In the genomic region with DNA sequence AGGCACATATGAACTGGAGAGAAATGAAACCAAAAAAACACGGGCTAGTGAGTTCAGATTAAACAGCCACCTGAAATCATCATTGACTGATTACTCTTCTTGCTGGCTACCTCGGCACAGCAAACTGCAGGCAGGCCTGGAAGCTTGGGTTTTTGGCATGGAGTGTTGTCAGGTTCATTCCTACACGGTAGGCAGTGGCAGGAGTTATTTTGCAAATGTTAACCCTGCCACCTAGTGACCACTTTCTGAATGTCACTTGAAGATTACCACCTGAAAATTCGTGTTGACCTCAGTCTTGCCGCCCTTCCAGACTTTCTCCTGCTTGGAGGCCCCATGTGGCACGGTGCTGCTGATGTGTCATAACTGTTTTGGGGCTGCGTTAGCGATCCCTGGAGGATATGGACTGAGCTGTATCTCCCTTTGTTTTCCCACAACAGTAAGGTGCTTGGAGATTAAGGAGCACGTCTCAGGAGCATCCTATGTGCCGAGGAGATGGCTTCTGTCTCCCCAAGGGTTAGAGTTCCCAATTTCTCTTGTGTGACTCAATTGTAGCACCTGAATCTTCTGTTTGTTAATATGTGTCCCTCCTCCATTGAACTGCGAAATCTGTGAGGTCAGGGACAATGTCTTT, we compare ENCODE assay signal across 1 cellular context.
A peak's percentile ranks its signal among the peaks of the same experiment; 100 is the strongest.
TF ChIP-seq lines count a peak whose summit lies in the region.

No MANE protein-coding gene starts in this region.

TF ChIP-seq in K562, 482 proteins besides CTCF, POLR2A, EP300 and RAD21 (continued from another document):
- no peak for TF ChIP-seq RBM17 (IDR thresholded peaks at IDR 0.05; ENCODE audit: borderline replicate concordance, low read depth, low read length)
- TF ChIP-seq MTA3 (IDR thresholded peaks at IDR 0.05; ENCODE audit: borderline replicate concordance), result no peak
- no peak for TF ChIP-seq HMG20A (CRISPR knock-in tag; conservative IDR thresholded peaks at IDR 0.05)
- no peak for TF ChIP-seq RBM25 (IDR thresholded peaks at IDR 0.05; ENCODE audit: low read depth, low read length, severe bottlenecking)
- TF ChIP-seq PREB (CRISPR knock-in tag; IDR thresholded peaks at IDR 0.05), result no peak
- peak in 1 of 2 experiments; percentile 18; a peak in 1 of 4 replicates for TF ChIP-seq MAZ (CRISPR knock-in tag; conservative IDR thresholded peaks at IDR 0.05 in 1 of 2, IDR thresholded peaks at IDR 0.05 in 1 of 2)
- TF ChIP-seq MYNN (IDR thresholded peaks at IDR 0.05), result no peak
- TF ChIP-seq MYNN (CRISPR knock-in tag; IDR thresholded peaks at IDR 0.05), result no peak
- TF ChIP-seq JUND (IDR thresholded peaks at IDR 0.05; ENCODE audit: borderline replicate concordance, low read depth, low read length), result no peak; the same call in 1 of the 2 replicates
- TF ChIP-seq JUND (tag; IDR thresholded peaks at IDR 0.05; ENCODE audit: borderline replicate concordance, low read depth, low read length), result no peak
- TF ChIP-seq PRMT5 (CRISPR knock-in tag; IDR thresholded peaks at IDR 0.05), result no peak
- TF ChIP-seq TOE1 (IDR thresholded peaks at IDR 0.05; ENCODE audit: borderline replicate concordance), result no peak
- no peak for TF ChIP-seq TOE1 (CRISPR knock-in tag; IDR thresholded peaks at IDR 0.05; ENCODE audit: borderline replicate concordance, low read depth)
- no peak for TF ChIP-seq MITF (IDR thresholded peaks at IDR 0.05)
- TF ChIP-seq PHB2 (IDR thresholded peaks at IDR 0.05; ENCODE audit: low read depth), result no peak
- peak; percentile 63 for TF ChIP-seq SMC3 (conservative IDR thresholded peaks at IDR 0.05; ENCODE audit: insufficient read depth, low read depth, low read length)
- no peak for TF ChIP-seq MCM2 (IDR thresholded peaks at IDR 0.05; ENCODE audit: low read depth)
- TF ChIP-seq FOXP1 (CRISPR knock-in tag; IDR thresholded peaks at IDR 0.05), result no peak
- no peak for TF ChIP-seq KAT7 (CRISPR knock-in tag; IDR thresholded peaks at IDR 0.05; ENCODE audit: borderline replicate concordance)
- no peak for TF ChIP-seq L3MBTL2 (IDR thresholded peaks at IDR 0.05)
- TF ChIP-seq ZBTB8A (IDR thresholded peaks at IDR 0.05; ENCODE audit: partially characterized antibody), result no peak
- TF ChIP-seq STAG1 (CRISPR knock-in tag; IDR thresholded peaks at IDR 0.05; ENCODE audit: borderline replicate concordance), result peak; percentile 25; the same call in 1 of the 2 replicates
- TF ChIP-seq XRCC3 (IDR thresholded peaks at IDR 0.05), result no peak
- no peak for TF ChIP-seq ZNF239 (CRISPR knock-in tag; IDR thresholded peaks at IDR 0.05)
- no peak for TF ChIP-seq PHF21A (IDR thresholded peaks at IDR 0.05; ENCODE audit: borderline replicate concordance, low read depth)
- TF ChIP-seq, protein P1, sequence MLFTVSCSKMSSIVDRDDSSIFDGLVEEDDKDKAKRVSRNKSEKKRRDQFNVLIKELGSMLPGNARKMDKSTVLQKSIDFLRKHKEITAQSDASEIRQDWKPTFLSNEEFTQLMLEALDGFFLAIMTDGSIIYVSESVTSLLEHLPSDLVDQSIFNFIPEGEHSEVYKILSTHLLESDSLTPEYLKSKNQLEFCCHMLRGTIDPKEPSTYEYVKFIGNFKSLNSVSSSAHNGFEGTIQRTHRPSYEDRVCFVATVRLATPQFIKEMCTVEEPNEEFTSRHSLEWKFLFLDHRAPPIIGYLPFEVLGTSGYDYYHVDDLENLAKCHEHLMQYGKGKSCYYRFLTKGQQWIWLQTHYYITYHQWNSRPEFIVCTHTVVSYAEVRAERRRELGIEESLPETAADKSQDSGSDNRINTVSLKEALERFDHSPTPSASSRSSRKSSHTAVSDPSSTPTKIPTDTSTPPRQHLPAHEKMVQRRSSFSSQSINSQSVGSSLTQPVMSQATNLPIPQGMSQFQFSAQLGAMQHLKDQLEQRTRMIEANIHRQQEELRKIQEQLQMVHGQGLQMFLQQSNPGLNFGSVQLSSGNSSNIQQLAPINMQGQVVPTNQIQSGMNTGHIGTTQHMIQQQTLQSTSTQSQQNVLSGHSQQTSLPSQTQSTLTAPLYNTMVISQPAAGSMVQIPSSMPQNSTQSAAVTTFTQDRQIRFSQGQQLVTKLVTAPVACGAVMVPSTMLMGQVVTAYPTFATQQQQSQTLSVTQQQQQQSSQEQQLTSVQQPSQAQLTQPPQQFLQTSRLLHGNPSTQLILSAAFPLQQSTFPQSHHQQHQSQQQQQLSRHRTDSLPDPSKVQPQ (CRISPR knock-in tag; IDR thresholded peaks at IDR 0.05; ENCODE audit: borderline replicate concordance), result no peak
- TF ChIP-seq, protein P2, sequence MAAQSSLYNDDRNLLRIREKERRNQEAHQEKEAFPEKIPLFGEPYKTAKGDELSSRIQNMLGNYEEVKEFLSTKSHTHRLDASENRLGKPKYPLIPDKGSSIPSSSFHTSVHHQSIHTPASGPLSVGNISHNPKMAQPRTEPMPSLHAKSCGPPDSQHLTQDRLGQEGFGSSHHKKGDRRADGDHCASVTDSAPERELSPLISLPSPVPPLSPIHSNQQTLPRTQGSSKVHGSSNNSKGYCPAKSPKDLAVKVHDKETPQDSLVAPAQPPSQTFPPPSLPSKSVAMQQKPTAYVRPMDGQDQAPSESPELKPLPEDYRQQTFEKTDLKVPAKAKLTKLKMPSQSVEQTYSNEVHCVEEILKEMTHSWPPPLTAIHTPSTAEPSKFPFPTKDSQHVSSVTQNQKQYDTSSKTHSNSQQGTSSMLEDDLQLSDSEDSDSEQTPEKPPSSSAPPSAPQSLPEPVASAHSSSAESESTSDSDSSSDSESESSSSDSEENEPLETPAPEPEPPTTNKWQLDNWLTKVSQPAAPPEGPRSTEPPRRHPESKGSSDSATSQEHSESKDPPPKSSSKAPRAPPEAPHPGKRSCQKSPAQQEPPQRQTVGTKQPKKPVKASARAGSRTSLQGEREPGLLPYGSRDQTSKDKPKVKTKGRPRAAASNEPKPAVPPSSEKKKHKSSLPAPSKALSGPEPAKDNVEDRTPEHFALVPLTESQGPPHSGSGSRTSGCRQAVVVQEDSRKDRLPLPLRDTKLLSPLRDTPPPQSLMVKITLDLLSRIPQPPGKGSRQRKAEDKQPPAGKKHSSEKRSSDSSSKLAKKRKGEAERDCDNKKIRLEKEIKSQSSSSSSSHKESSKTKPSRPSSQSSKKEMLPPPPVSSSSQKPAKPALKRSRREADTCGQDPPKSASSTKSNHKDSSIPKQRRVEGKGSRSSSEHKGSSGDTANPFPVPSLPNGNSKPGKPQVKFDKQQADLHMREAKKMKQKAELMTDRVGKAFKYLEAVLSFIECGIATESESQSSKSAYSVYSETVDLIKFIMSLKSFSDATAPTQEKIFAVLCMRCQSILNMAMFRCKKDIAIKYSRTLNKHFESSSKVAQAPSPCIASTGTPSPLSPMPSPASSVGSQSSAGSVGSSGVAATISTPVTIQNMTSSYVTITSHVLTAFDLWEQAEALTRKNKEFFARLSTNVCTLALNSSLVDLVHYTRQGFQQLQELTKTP (IDR thresholded peaks at IDR 0.05; ENCODE audit: low read depth in 1 of 2, partially characterized antibody in 2 of 2), result no peak
- TF ChIP-seq KLF16 (IDR thresholded peaks at IDR 0.05), result peak; percentile 4; the same call in 1 of the 2 replicates
- TF ChIP-seq ZNF354B (CRISPR knock-in tag; IDR thresholded peaks at IDR 0.05), result no peak
TF ChIP-seq in K562: peak in this region for 5.
